In the genomic region with DNA sequence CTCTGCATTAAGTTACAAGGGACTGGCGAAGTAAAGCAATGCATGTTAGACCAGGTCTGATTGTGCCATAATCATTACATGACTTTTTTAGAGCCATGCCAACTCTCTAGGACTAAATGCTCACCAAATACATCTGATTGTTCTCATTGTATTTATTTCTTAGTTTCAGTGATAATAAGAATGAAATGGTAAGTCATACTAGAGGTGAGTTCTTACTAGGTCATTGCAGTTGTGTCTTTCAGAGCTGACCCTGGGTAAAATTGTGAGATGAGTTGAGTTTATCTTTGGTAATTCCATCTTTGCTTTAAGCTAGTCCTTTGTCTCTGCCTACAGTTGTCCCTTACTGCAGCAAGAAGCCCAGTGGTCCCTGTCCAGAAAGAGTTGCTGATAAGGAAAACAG, we compare ENCODE assay signal across 16 cellular contexts.
A peak's percentile ranks its signal among the peaks of the same experiment; 100 is the strongest.
DNase-seq lines count a peak whose midpoint lies in the region; ATAC-seq lines count a peak whose summit lies in the region.
"Had no signal": no experiment of that assay in that cellular context is flagged by ENCODE, and none has a peak within 500 bp of the region (broad histone marks: within the 10 kb centered on the region; RNA-seq: fewer than 3 reads in every experiment).

No MANE protein-coding gene starts in this region.

- H4K20me1 ChIP-seq in GM23248 (ENCODE audit: insufficient read depth) = no peaks in the 10 kb centered on the region

- H3K27me3 Mint-ChIP-seq in activated T-cell treated with anti-CD3 and anti-CD28 coated beads, Interleukin-2, amount 50 U/mL, for 4 hours (ENCODE audit: low read depth) = no peaks in the 10 kb centered on the region
- H3K27me3 Mint-ChIP-seq in CD8-positive, alpha-beta memory T cell = no peaks in the 10 kb centered on the region
- no peaks in the 10 kb centered on the region for H3K27me3 Mint-ChIP-seq in activated naive CD8-positive, alpha-beta T cell

- H3K4me1 ChIP-seq in CD8-positive, alpha-beta memory T cell (ENCODE audit: insufficient read depth, low read length) = peaks cover 99% of the 10 kb centered on the region
- H3K4me1 ChIP-seq in GM23248 (ENCODE audit: insufficient read depth) = no peaks in the 10 kb centered on the region

- H3K36me3 Mint-ChIP-seq in activated T-cell treated with anti-CD3 and anti-CD28 coated beads, Interleukin-2, amount 50 U/mL, for 4 hours (ENCODE audit: insufficient read depth) = peaks cover 42% of the 10 kb centered on the region
- peaks cover 0 to 68% (median 16%) of the 10 kb centered on the region in 3 donors for H3K36me3 Mint-ChIP-seq in CD8-positive, alpha-beta memory T cell
- H3K36me3 Mint-ChIP-seq in activated naive CD8-positive, alpha-beta T cell = peaks cover 24% of the 10 kb centered on the region
- peaks cover 76% of the 10 kb centered on the region for H3K36me3 Mint-ChIP-seq in stimulated activated effector memory CD8-positive, alpha-beta T cell treated with anti-CD3 and anti-CD28 coated beads, Interleukin-12 subunit alpha, Interleukin-12 subunit beta, amount 100 ng/mL, for 72 hours

- no peak overlapping the region for H3K27ac ChIP-seq in CD8-positive, alpha-beta memory T cell (ENCODE audit: low read depth, low read length)
- no peak overlapping the region for H3K27ac ChIP-seq in GM23248

- no peak overlapping the region for H2AFZ ChIP-seq in GM23248

- H3K36me3 ChIP-seq in CD8-positive, alpha-beta memory T cell (ENCODE audit: insufficient read depth, low read length) = no peaks in the 10 kb centered on the region
- no peaks in the 10 kb centered on the region for H3K36me3 ChIP-seq in GM23248 (ENCODE audit: low read depth)

- no peak for DNase-seq in activated T-cell treated with anti-CD3 and anti-CD28 coated beads, Interleukin-2, amount 50 U/mL, for 4 hours
- DNase-seq in activated T-cell treated with anti-CD3 and anti-CD28 coated beads, Interleukin-2, amount 50 U/mL, for 48 hours = no peak
- no peak for DNase-seq in CD8-positive, alpha-beta memory T cell
- no peak for DNase-seq in stimulated activated effector memory CD8-positive, alpha-beta T cell treated with anti-CD3 and anti-CD28 coated beads, Interleukin-12 subunit alpha, Interleukin-12 subunit beta, amount 100 ng/mL, for 72 hours (ENCODE audit: low spot score in 2 of 2)
- DNase-seq in NCI-H748 (lab: John Stamatoyannopoulos, UW; ENCODE audit: unreplicated experiment) = no peak
- no peak for DNase-seq in GM23248
- DNase-seq: AML-193, GOT3, NCI-H1048, NCI-H146, NCI-H2081 treated with DMSO at 0.1 percent for 48 hours, NCI-H2227 treated with DMSO at 0.1 percent for 48 hours, NCI-H526, RPMI8226 had no signal

- no peaks in the 10 kb centered on the region for H3K9me3 Mint-ChIP-seq in activated T-cell treated with anti-CD3 and anti-CD28 coated beads, Interleukin-2, amount 50 U/mL, for 4 hours
- no peaks in the 10 kb centered on the region for H3K9me3 Mint-ChIP-seq in CD8-positive, alpha-beta memory T cell
- no peaks in the 10 kb centered on the region for H3K9me3 Mint-ChIP-seq in activated naive CD8-positive, alpha-beta T cell (ENCODE audit: low read depth)
- no peaks in the 10 kb centered on the region for H3K9me3 Mint-ChIP-seq in stimulated activated effector memory CD8-positive, alpha-beta T cell treated with anti-CD3 and anti-CD28 coated beads, Interleukin-12 subunit alpha, Interleukin-12 subunit beta, amount 100 ng/mL, for 72 hours

- no peaks in the 10 kb centered on the region for H3K79me2 ChIP-seq in GM23248 (ENCODE audit: insufficient read depth)

- no peaks in the 10 kb centered on the region for H3F3A ChIP-seq in GM23248 (ENCODE audit: insufficient read depth)

- 49 to 59% methylated on average over 1 of the region's 1 CpG for WGBS in GM23248 (ENCODE audit: low coverage in 1 of 2, low lambda C conversion rate in 2 of 2, missing lambda C conversion rate in 2 of 2), 2 experiments

- POLR2A ChIA-PET in CD8-positive, alpha-beta memory T cell (lab: Charles Lee) = interaction anchor here (0.6 to 1.4 kb wide), 5 partner anchors 9 to 94 kb away, joined by 3 to 9 read pairs (median 5); partner anchors contain the start of gene PRKCH

- no peaks in the 10 kb centered on the region for H3K27me3 ChIP-seq in CD8-positive, alpha-beta memory T cell (ENCODE audit: insufficient read depth, low read length, poor library complexity, severe bottlenecking)
- H3K27me3 ChIP-seq in GM23248 (replicated peaks; ENCODE audit: insufficient read depth) = peaks cover 28% of the 10 kb centered on the region; the same call in 1 of the 2 replicates

- ATAC-seq in activated T-cell treated with anti-CD3 and anti-CD28 coated beads, Interleukin-2, amount 50 U/mL, for 4 hours = no peak
- peak; percentile 78 for ATAC-seq in stimulated activated effector memory CD8-positive, alpha-beta T cell treated with anti-CD3 and anti-CD28 coated beads, Interleukin-12 subunit alpha, Interleukin-12 subunit beta, amount 100 ng/mL, for 72 hours
- ATAC-seq in HG03521 (IDR thresholded peaks at IDR 0.05; ENCODE audit: unreplicated experiment) = no peak

- no peaks in the 10 kb centered on the region for H3K9me3 ChIP-seq in CD8-positive, alpha-beta memory T cell (ENCODE audit: low read length)
- H3K9me3 ChIP-seq in GM23248 (ENCODE audit: low read depth) = no peaks in the 10 kb centered on the region

- no peak overlapping the region for H3K9ac ChIP-seq in GM23248

- CTCF ChIA-PET in CD8-positive, alpha-beta memory T cell (lab: Charles Lee) = interaction anchor here (1.0 to 1.8 kb wide), 6 partner anchors 16 to 61 kb away, joined by 3 to 9 read pairs (median 4); no protein-coding TSS in a partner anchor

- H3K4me2 ChIP-seq in GM23248 (ENCODE audit: unreplicated experiment) = no peak overlapping the region

- peak overlapping the region; percentile 2 for H3K4me3 Mint-ChIP-seq in activated T-cell treated with anti-CD3 and anti-CD28 coated beads, Interleukin-2, amount 50 U/mL, for 4 hours
- H3K4me3 Mint-ChIP-seq in CD8-positive, alpha-beta memory T cell = peak overlapping the region in 6 of 7 donors; percentile 7 to 69 (median 56)
- peak overlapping the region; percentile 53 for H3K4me3 Mint-ChIP-seq in activated naive CD8-positive, alpha-beta T cell
- H3K4me3 Mint-ChIP-seq in stimulated activated effector memory CD8-positive, alpha-beta T cell treated with anti-CD3 and anti-CD28 coated beads, Interleukin-12 subunit alpha, Interleukin-12 subunit beta, amount 100 ng/mL, for 72 hours = no peak overlapping the region

- in situ Hi-C loops in GM23248 (cut with MboI) = no loop called here

- H3K4me1 Mint-ChIP-seq in activated T-cell treated with anti-CD3 and anti-CD28 coated beads, Interleukin-2, amount 50 U/mL, for 4 hours (ENCODE audit: low read depth) = peaks cover 82% of the 10 kb centered on the region
- H3K4me1 Mint-ChIP-seq in CD8-positive, alpha-beta memory T cell = peaks cover 0 to 37% (median 36%) of the 10 kb centered on the region in 3 donors
- H3K4me1 Mint-ChIP-seq in activated naive CD8-positive, alpha-beta T cell (ENCODE audit: low read depth) = peaks cover 55% of the 10 kb centered on the region
- H3K4me1 Mint-ChIP-seq in stimulated activated effector memory CD8-positive, alpha-beta T cell treated with anti-CD3 and anti-CD28 coated beads, Interleukin-12 subunit alpha, Interleukin-12 subunit beta, amount 100 ng/mL, for 72 hours = peaks cover 83% of the 10 kb centered on the region

- H3K9me2 ChIP-seq in GM23248 (ENCODE audit: insufficient read depth) = no peaks in the 10 kb centered on the region

- H3K27ac Mint-ChIP-seq in CD8-positive, alpha-beta memory T cell = peak overlapping the region in 5 of 8 donors; percentile 20 to 90 (median 85)
- H3K27ac Mint-ChIP-seq in activated naive CD8-positive, alpha-beta T cell = peak overlapping the region; percentile 80
- H3K27ac Mint-ChIP-seq in stimulated activated effector memory CD8-positive, alpha-beta T cell treated with anti-CD3 and anti-CD28 coated beads, Interleukin-12 subunit alpha, Interleukin-12 subunit beta, amount 100 ng/mL, for 72 hours = peak overlapping the region; percentile 43

- no peak overlapping the region for H3K4me3 ChIP-seq in CD8-positive, alpha-beta memory T cell (ENCODE audit: low read length)
- H3K4me3 ChIP-seq in GM23248 = no peak overlapping the region
